24 cellular contexts compared by ENCODE assay signal in genomic region chr1:212173572-212173971, GRCh38.
DNase-seq lines count a peak whose midpoint lies in the region; ATAC-seq and TF ChIP-seq lines count a peak whose summit lies in the region.
"Had no signal": no experiment of that assay in that cellular context is flagged by ENCODE, and none has a peak within 500 bp of the region (broad histone marks: within the 10 kb centered on the region; RNA-seq: fewer than 3 reads in every experiment).

No MANE protein-coding gene starts in this region.

- no peaks in the 10 kb centered on the region for H3K9me3 Mint-ChIP-seq in neural crest cell
- H3K9me3 Mint-ChIP-seq in CD4-positive, alpha-beta T cell = no peaks in the 10 kb centered on the region
- H3K9me3 Mint-ChIP-seq: CD14-positive monocyte; CD8-positive, alpha-beta T cell had no signal

- no peaks in the 10 kb centered on the region for H3K4me1 ChIP-seq in spleen
- H3K4me1 ChIP-seq: A549, BE2C, BLaER1 had no signal

- no peaks in the 10 kb centered on the region for H3K27me3 Mint-ChIP-seq in neural crest cell (ENCODE audit: low read depth)
- no peaks in the 10 kb centered on the region for H3K27me3 Mint-ChIP-seq in CD4-positive, alpha-beta T cell

- TF ChIP-seq CTCF in neural crest cell (conservative IDR thresholded peaks at IDR 0.05) (no peak), spleen (IDR thresholded peaks at IDR 0.05 in 8 of 11, conservative IDR thresholded peaks at IDR 0.05 in 3 of 11) (no peak)
- no peak for TF ChIP-seq CTCF in CD4-positive, alpha-beta T cell (IDR thresholded peaks at IDR 0.05)

- DNase-seq in NCI-H82 (lab: John Stamatoyannopoulos, UW) = peak; percentile 38
- no peak for DNase-seq in NCI-H82 treated with DMSO at 0.1 percent for 48 hours (lab: John Stamatoyannopoulos, UW; ENCODE audit: unreplicated experiment)
- DNase-seq in left colon = no peak
- no peak for DNase-seq in neural crest cell (ENCODE audit: low read depth, low spot score)
- no peak for DNase-seq in spleen
- no peak for DNase-seq in stimulated activated CD4-positive, alpha-beta T cell treated with anti-CD3 and anti-CD28 coated beads, Interleukin-15, amount 100 ng/mL, for 24 hours
- DNase-seq in CD4-positive, alpha-beta T cell = no peak
- DNase-seq: AML-193; BE2C; C1 segment of cervical spinal cord; CD4-positive, CD25-positive, alpha-beta regulatory T cell; CD8-positive, alpha-beta T cell; DMS 273 treated with DMSO at 0.1 percent for 48 hours; DMS153; DMS53; DMS79; DND-41; EL; GDM1 had no signal

- no peaks in the 10 kb centered on the region for H3K36me3 ChIP-seq in spleen
- H3K36me3 ChIP-seq: BE2C, BLaER1 had no signal

- intact Hi-C loops in left colon (cut with DNase I, micrococcal nuclease) = no loop called here
- intact Hi-C loops in spleen (cut with DNase I; ENCODE audit: low total_unique reads) = no loop called here
- intact Hi-C loops in CD4-positive, alpha-beta T cell (cut with DNase I, micrococcal nuclease) = no loop called here

- peak overlapping the region; percentile 64 for H3K27ac Mint-ChIP-seq in neural crest cell (ENCODE audit: unreplicated experiment)
- no peak overlapping the region for H3K27ac Mint-ChIP-seq in CD4-positive, alpha-beta T cell
- H3K27ac Mint-ChIP-seq: CD14-positive monocyte; CD4-positive, CD25-positive, alpha-beta regulatory T cell; CD8-positive, alpha-beta T cell had no signal

- no peaks in the 10 kb centered on the region for H3K4me1 Mint-ChIP-seq in neural crest cell
- no peaks in the 10 kb centered on the region for H3K4me1 Mint-ChIP-seq in CD4-positive, alpha-beta T cell (ENCODE audit: low read depth)
- H3K4me1 Mint-ChIP-seq: CD4-positive, CD25-positive, alpha-beta regulatory T cell had no signal

- no peaks in the 10 kb centered on the region for H3K36me3 Mint-ChIP-seq in neural crest cell (ENCODE audit: low read depth)
- no peaks in the 10 kb centered on the region for H3K36me3 Mint-ChIP-seq in CD4-positive, alpha-beta T cell (ENCODE audit: low read depth)
- H3K36me3 Mint-ChIP-seq: CD14-positive monocyte; CD4-positive, CD25-positive, alpha-beta regulatory T cell; CD8-positive, alpha-beta T cell had no signal

- TF ChIP-seq POLR2A in spleen (IDR thresholded peaks at IDR 0.05) = no peak

- no peak overlapping the region for H3K27ac ChIP-seq in spleen
- H3K27ac ChIP-seq in CD4-positive, alpha-beta T cell (ENCODE audit: low read depth, low read length) = no peak overlapping the region
- H3K27ac ChIP-seq: 22Rv1, A549, BLaER1 had no signal

- H3K4me3 Mint-ChIP-seq in neural crest cell = no peak overlapping the region
- no peak overlapping the region for H3K4me3 Mint-ChIP-seq in CD4-positive, alpha-beta T cell
- H3K4me3 Mint-ChIP-seq: CD14-positive monocyte; CD4-positive, CD25-positive, alpha-beta regulatory T cell; CD8-positive, alpha-beta T cell had no signal

- ATAC-seq in left colon = peak; percentile 57
- ATAC-seq in CD4-positive, alpha-beta T cell (ENCODE audit: poor library complexity) = no peak
- ATAC-seq: A549; CD8-positive, alpha-beta T cell; GM12878 had no signal

- CTCF ChIA-PET in CD4-positive, alpha-beta T cell (lab: Charles Lee) = no interaction called here

- no peak overlapping the region for H3K4me3 ChIP-seq in spleen
- H3K4me3 ChIP-seq: A549, BLaER1, GM12878 had no signal

- POLR2A ChIA-PET in CD4-positive, alpha-beta T cell (lab: Charles Lee) = no interaction called here

- 81 to 99% (median 96%) methylated on average over 3 of the region's 3 CpGs for WGBS in spleen, 5 donors

- H3K9me3 ChIP-seq in spleen = no peaks in the 10 kb centered on the region
- H3K9me3 ChIP-seq in CD4-positive, alpha-beta T cell (ENCODE audit: control insufficient read depth, low read length) = no peaks in the 10 kb centered on the region
- H3K9me3 ChIP-seq: A549, BE2C, BLaER1 had no signal

- H3K27me3 ChIP-seq in spleen (replicated peaks in 1 of 7) = no peaks in the 10 kb centered on the region
- no peaks in the 10 kb centered on the region for H3K27me3 ChIP-seq in CD4-positive, alpha-beta T cell (ENCODE audit: control insufficient read depth, insufficient read depth, low read length)
- H3K27me3 ChIP-seq: BE2C, BLaER1 had no signal
